ENCODE assay signal across 8 cellular contexts in genomic region chr1:36154765-36155559, GRCh38. TPM values are rescaled to one million over a fixed set of nuclear protein-coding genes. Genes with fewer than 3 reads are reported as not detected.
DNase-seq lines count a peak whose midpoint lies in the region; ATAC-seq lines count a peak whose summit lies in the region.

No MANE protein-coding gene starts in this region.

- H3K4me3 Mint-ChIP-seq in activated CD8-positive, alpha-beta memory T cell treated with anti-CD3 and anti-CD28 coated beads, Interleukin-2, amount 10 ng/mL, durations not matched to agents 7 days and 5 days: peak overlapping the region; percentile 81

- no peaks in the 10 kb centered on the region; the same call in 1 of the 2 replicates for H3K36me3 ChIP-seq in iPS-20b (ENCODE audit: insufficient read depth, low read depth, low read length)

- WGBS in adipose tissue, 3 donors: 30 to 31% (median 30%) methylated on average over 9 of the region's 10 CpGs

- H3K27ac ChIP-seq in adipose tissue (ENCODE audit: low read depth, low read length) (peak overlapping the region; percentile 97), iPS-20b (ENCODE audit: low read length) (peak overlapping the region; percentile 48), substantia nigra (ENCODE audit: low read depth, low read length, poor library complexity, severe bottlenecking) (peak overlapping the region; percentile 99)

- peaks cover 40% of the 10 kb centered on the region for H3K27me3 ChIP-seq in iPS-20b (ENCODE audit: insufficient read depth, low read length)

- no peaks in the 10 kb centered on the region for H3K9me3 Mint-ChIP-seq in activated CD8-positive, alpha-beta memory T cell treated with anti-CD3 and anti-CD28 coated beads, Interleukin-2, amount 10 ng/mL, durations not matched to agents 7 days and 5 days (ENCODE audit: low read depth)

- peaks cover 26% of the 10 kb centered on the region for H3K4me1 ChIP-seq in iPS-20b (ENCODE audit: insufficient read depth, low read length)

- peak overlapping the region; percentile 86 for H3K9ac ChIP-seq in iPS-20b (ENCODE audit: low read depth, low read length)

- ATAC-seq in activated CD8-positive, alpha-beta memory T cell treated with anti-CD3 and anti-CD28 coated beads, Interleukin-2, amount 10 ng/mL, durations not matched to agents 7 days and 5 days: no peak
- no peak for ATAC-seq in GM18519 (IDR thresholded peaks at IDR 0.05; ENCODE audit: low FRiP score, unreplicated experiment)
- no peak for ATAC-seq in GM18867 (IDR thresholded peaks at IDR 0.05; ENCODE audit: unreplicated experiment)

- no peaks in the 10 kb centered on the region for H3K9me3 ChIP-seq in iPS-20b (ENCODE audit: insufficient read depth, low read depth, low read length)

- peak overlapping the region; percentile 92 for H3K27ac Mint-ChIP-seq in activated CD8-positive, alpha-beta memory T cell treated with anti-CD3 and anti-CD28 coated beads, Interleukin-2, amount 10 ng/mL, durations not matched to agents 7 days and 5 days

- no peak for DNase-seq in activated CD8-positive, alpha-beta memory T cell treated with anti-CD3 and anti-CD28 coated beads, Interleukin-2, amount 10 ng/mL, durations not matched to agents 7 days and 5 days
- no peak for DNase-seq in activated CD8-positive, alpha-beta memory T cell treated with anti-CD3 and anti-CD28 coated beads, Interleukin-2, amount 50 U/mL, for 48 hours
- peak in 11 of 49 donors; percentile 21 to 61 (median 44) for DNase-seq in substantia nigra (lab: John Stamatoyannopoulos, UW)
- DNase-seq in MV-4-11 (lab: John Stamatoyannopoulos, UW): no peak

- H3K36me3 Mint-ChIP-seq in activated CD8-positive, alpha-beta memory T cell treated with anti-CD3 and anti-CD28 coated beads, Interleukin-2, amount 10 ng/mL, durations not matched to agents 7 days and 5 days: peaks cover 18% of the 10 kb centered on the region

- H3K27me3 Mint-ChIP-seq in activated CD8-positive, alpha-beta memory T cell treated with anti-CD3 and anti-CD28 coated beads, Interleukin-2, amount 10 ng/mL, durations not matched to agents 7 days and 5 days: no peaks in the 10 kb centered on the region

- CTCF ChIA-PET in activated CD8-positive, alpha-beta memory T cell treated with anti-CD3 and anti-CD28 coated beads, Interleukin-2, amount 10 ng/mL, durations not matched to agents 7 days and 5 days (lab: Charles Lee): interaction anchor here (1.0 to 5.5 kb wide), 4 partner anchors 20 to 35 kb away, joined by 4 to 30 read pairs (median 6); no protein-coding TSS in a partner anchor

- peak overlapping the region; percentile 91 for H3K4me3 ChIP-seq in iPS-20b (ENCODE audit: low read length)

- peaks cover 69% of the 10 kb centered on the region for H3K4me1 Mint-ChIP-seq in activated CD8-positive, alpha-beta memory T cell treated with anti-CD3 and anti-CD28 coated beads, Interleukin-2, amount 10 ng/mL, durations not matched to agents 7 days and 5 days

RNA-seq across cellular contexts. Expression of gene MAP7D1, which starts 1.0 kb away (rescaled TPM):
- total RNA-seq in activated CD8-positive, alpha-beta memory T cell treated with anti-CD3 and anti-CD28 coated beads, Interleukin-2, amount 10 ng/mL, durations not matched to agents 7 days and 5 days: 100 to 1,000 TPM; 238 to 252 TPM
- 100 to 1,000 TPM in 1 of 3 donors, 10 to 100 TPM in 2; 19.9 to 215 (median 92.7) TPM for polyA plus RNA-seq in adipose tissue

RNA-seq across cellular contexts. Expression of gene TRAPPC3, which starts 5.7 kb away (rescaled TPM):
- total RNA-seq in activated CD8-positive, alpha-beta memory T cell treated with anti-CD3 and anti-CD28 coated beads, Interleukin-2, amount 10 ng/mL, durations not matched to agents 7 days and 5 days: 10 to 100 TPM; 56.5 to 68.3 TPM
- polyA plus RNA-seq in adipose tissue: 10 to 100 TPM; 37.1 to 69.2 (median 58.5) TPM

RNA-seq across cellular contexts. Expression of gene COL8A2, which starts 29.9 kb away (rescaled TPM):
- not detected for total RNA-seq in activated CD8-positive, alpha-beta memory T cell treated with anti-CD3 and anti-CD28 coated beads, Interleukin-2, amount 10 ng/mL, durations not matched to agents 7 days and 5 days
- 1 to 10 TPM in 1 of 3 donors, under 1 TPM in 2; 0.18 to 1.2 (median 0.83) TPM for polyA plus RNA-seq in adipose tissue

Comparison
In these comparisons a context has a peak if more than half of its experiments do, and no peak if none do; other contexts are left out.
1. H3K27ac ChIP-seq: peak in every context shown above with its lines; median percentile 99 in substantia nigra; 97 in adipose tissue; 48 in iPS-20b.